ENCODE assay signal across 14 cellular contexts in the genomic region with DNA sequence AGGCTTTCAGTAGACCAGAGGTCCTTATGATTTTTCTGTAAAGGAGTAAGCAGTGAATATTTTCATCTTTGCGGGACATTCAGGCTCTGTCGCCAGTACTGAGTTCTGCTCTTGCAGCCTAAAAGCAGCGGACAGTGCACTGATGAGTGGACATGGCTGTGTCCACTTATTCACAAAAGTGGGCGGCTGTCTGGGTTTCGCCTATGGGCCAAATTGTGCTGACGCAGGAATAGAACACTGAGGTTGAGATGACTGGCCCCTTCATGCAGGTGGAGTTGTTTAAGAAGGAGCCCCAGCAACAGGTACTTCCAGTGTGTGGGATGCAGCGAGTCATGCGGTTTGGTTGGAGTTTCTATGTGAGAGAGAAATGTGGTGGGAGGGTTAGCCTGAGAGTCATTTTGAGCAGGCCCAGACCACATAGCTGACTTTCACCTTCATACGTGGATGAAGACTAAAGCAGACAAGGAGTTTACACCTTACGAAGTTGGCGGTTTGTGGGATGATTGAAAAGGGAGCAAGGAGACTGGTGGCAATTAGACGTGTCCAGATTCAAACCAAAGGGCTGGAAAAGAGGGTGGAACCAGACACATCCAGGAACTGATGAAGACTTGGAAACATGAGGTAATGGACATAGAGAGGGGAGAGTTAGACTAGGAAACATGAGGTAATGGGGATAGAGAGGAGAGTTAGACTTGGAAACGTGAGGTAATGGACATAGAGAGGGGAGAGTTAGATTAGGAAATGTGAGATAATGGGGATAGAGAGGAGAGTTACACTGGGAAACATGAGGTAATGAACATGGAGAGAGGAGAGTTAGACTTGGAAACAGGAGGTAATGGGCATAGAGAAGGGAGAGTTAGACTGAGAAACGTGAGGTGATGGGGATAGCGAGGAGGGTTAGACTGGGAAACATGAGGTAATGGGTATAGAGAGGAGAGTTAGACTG. TPM values are rescaled to one million over a fixed set of nuclear protein-coding genes. Genes with fewer than 3 reads are reported as not detected.
DNase-seq lines count a peak whose midpoint lies in the region; ATAC-seq, FAIRE-seq and TF ChIP-seq lines count a peak whose summit lies in the region.
"Had no signal": no experiment of that assay in that cellular context is flagged by ENCODE, and none has a peak within 500 bp of the region (broad histone marks: within the 10 kb centered on the region; RNA-seq: fewer than 3 reads in every experiment).

No MANE protein-coding gene starts in this region.

- H3K27ac Mint-ChIP-seq in activated naive CD8-positive, alpha-beta T cell treated with anti-CD3 and anti-CD28 coated beads for 36 hours = no peak overlapping the region
- H3K27ac Mint-ChIP-seq in glutamatergic neuron (ENCODE audit: unreplicated experiment) = no peak overlapping the region
- H3K27ac Mint-ChIP-seq: activated B cell treated with CpG ODN at 0.5 μM for 24 hours, type B pancreatic cell had no signal

- peak; percentile 64 for ATAC-seq in GM19455 (IDR thresholded peaks at IDR 0.05; ENCODE audit: unreplicated experiment)
- peak; percentile 58 for ATAC-seq in HG03039 (IDR thresholded peaks at IDR 0.05; ENCODE audit: unreplicated experiment)
- ATAC-seq: natural killer cell had no signal

- TF ChIP-seq POLR2A in H54 (IDR thresholded peaks at IDR 0.05; ENCODE audit: low read depth, low read length) = no peak

- DNase-seq in activated naive CD8-positive, alpha-beta T cell treated with anti-CD3 and anti-CD28 coated beads for 36 hours = peak; percentile 73
- DNase-seq in stimulated activated CD8-positive, alpha-beta memory T cell treated with anti-CD3 and anti-CD28 coated beads, Interleukin-12 subunit alpha, Interleukin-12 subunit beta, amount 100 ng/mL, for 24 hours (ENCODE audit: extremely low read depth) = peak; percentile 30
- DNase-seq in glutamatergic neuron (no peak), H54 (ENCODE audit: insufficient read length, low spot score) (no peak), SK-N-DZ (ENCODE audit: low spot score) (no peak), islet precursor cell (no peak)
- DNase-seq: activated B cell treated with CpG ODN at 0.5 μM for 24 hours, COR-L47, natural killer cell, NCI-H226, SHP77 had no signal

- no peak for TF ChIP-seq CTCF in glutamatergic neuron (IDR thresholded peaks at IDR 0.05; ENCODE audit: partially characterized antibody, unreplicated experiment)

- no peak for FAIRE-seq in H54 (lab: Jason Lieb, UNC)

- no peak overlapping the region for H3K4me3 Mint-ChIP-seq in activated naive CD8-positive, alpha-beta T cell treated with anti-CD3 and anti-CD28 coated beads for 36 hours
- H3K4me3 Mint-ChIP-seq in glutamatergic neuron (ENCODE audit: unreplicated experiment) = no peak overlapping the region
- H3K4me3 Mint-ChIP-seq: activated B cell treated with CpG ODN at 0.5 μM for 24 hours, natural killer cell, type B pancreatic cell had no signal

- H3K9me3 Mint-ChIP-seq in activated naive CD8-positive, alpha-beta T cell treated with anti-CD3 and anti-CD28 coated beads for 36 hours = no peaks in the 10 kb centered on the region
- H3K9me3 Mint-ChIP-seq in glutamatergic neuron (ENCODE audit: unreplicated experiment) = no peaks in the 10 kb centered on the region
- H3K9me3 Mint-ChIP-seq: activated B cell treated with CpG ODN at 0.5 μM for 24 hours, natural killer cell, type B pancreatic cell had no signal

- no peaks in the 10 kb centered on the region for H3K27me3 Mint-ChIP-seq in activated naive CD8-positive, alpha-beta T cell treated with anti-CD3 and anti-CD28 coated beads for 36 hours
- H3K27me3 Mint-ChIP-seq in glutamatergic neuron (ENCODE audit: unreplicated experiment) = peaks cover 5% of the 10 kb centered on the region
- H3K27me3 Mint-ChIP-seq: activated B cell treated with CpG ODN at 0.5 μM for 24 hours, type B pancreatic cell had no signal

- peaks cover 2% of the 10 kb centered on the region for H3K4me1 Mint-ChIP-seq in activated naive CD8-positive, alpha-beta T cell treated with anti-CD3 and anti-CD28 coated beads for 36 hours
- H3K4me1 Mint-ChIP-seq in glutamatergic neuron (ENCODE audit: low read depth, unreplicated experiment) = peaks cover 3% of the 10 kb centered on the region
- H3K4me1 Mint-ChIP-seq: activated B cell treated with CpG ODN at 0.5 μM for 24 hours had no signal

- peaks cover 11% of the 10 kb centered on the region for H3K36me3 Mint-ChIP-seq in activated naive CD8-positive, alpha-beta T cell treated with anti-CD3 and anti-CD28 coated beads for 36 hours
- H3K36me3 Mint-ChIP-seq in glutamatergic neuron (ENCODE audit: unreplicated experiment) = peaks cover 9% of the 10 kb centered on the region

RNA-seq across cellular contexts. Expression of gene WDR37, which starts 38.2 kb away (rescaled TPM):
- total RNA-seq in activated naive CD8-positive, alpha-beta T cell treated with anti-CD3 and anti-CD28 coated beads for 36 hours = 10 to 100 TPM; 14.0 to 14.2 TPM
- total RNA-seq in glutamatergic neuron (ENCODE audit: unreplicated experiment) = 27.8 TPM
- polyA plus RNA-seq in SK-N-DZ (2014; cell fraction: cytosol; rRNA removed) = 11.5 and 13.5 TPM in 2 replicates
- 11.3 and 13.9 TPM in 2 replicates for polyA plus RNA-seq in SK-N-DZ (2014; cell fraction: nucleus; rRNA removed)

RNA-seq across cellular contexts. Expression of gene IDI1, which starts 45.5 kb away (rescaled TPM):
- 10 to 100 TPM; 68.1 to 68.7 TPM for total RNA-seq in activated naive CD8-positive, alpha-beta T cell treated with anti-CD3 and anti-CD28 coated beads for 36 hours
- total RNA-seq in glutamatergic neuron (ENCODE audit: unreplicated experiment) = 103 TPM
- polyA plus RNA-seq in SK-N-DZ (2014; cell fraction: cytosol; rRNA removed) = 249 and 253 TPM in 2 replicates
- 208 TPM in 2 replicates for polyA plus RNA-seq in SK-N-DZ (2014; cell fraction: nucleus; rRNA removed)

Comparison
In these comparisons a context has a peak if more than half of its experiments do, and no peak if none do; other contexts are left out.
1. DNase-seq: peak in activated naive CD8-positive, alpha-beta T cell treated with anti-CD3 and anti-CD28 coated beads for 36 hours (single experiment) and stimulated activated CD8-positive, alpha-beta memory T cell treated with anti-CD3 and anti-CD28 coated beads, Interleukin-12 subunit alpha, Interleukin-12 subunit beta, amount 100 ng/mL, for 24 hours (single experiment); none in glutamatergic neuron (single experiment), H54 (single experiment), SK-N-DZ (single experiment) and islet precursor cell (single experiment).